16 cellular contexts compared by ENCODE assay signal in genomic region chr7:17069146-17069545, GRCh38.
DNase-seq lines count a peak whose midpoint lies in the region; ATAC-seq, FAIRE-seq and TF ChIP-seq lines count a peak whose summit lies in the region.
"Had no signal": no experiment of that assay in that cellular context is flagged by ENCODE, and none has a peak within 500 bp of the region (broad histone marks: within the 10 kb centered on the region; RNA-seq: fewer than 3 reads in every experiment).

No MANE protein-coding gene starts in this region.

- peak; percentile 48 for ATAC-seq in GM18909 (IDR thresholded peaks at IDR 0.05; ENCODE audit: poor library complexity, unreplicated experiment)
- ATAC-seq in HG02973 (IDR thresholded peaks at IDR 0.05; ENCODE audit: unreplicated experiment): peak; percentile 60
- ATAC-seq: HCT116, Panc1 had no signal

- peaks cover 11% of the 10 kb centered on the region for H3K9me3 Mint-ChIP-seq in dendritic cell treated with granulocyte-macrophage colony-stimulating factor and Interleukin-4, amounts not matched to agents 40 ng/mL and 50 ng/mL, for 4 days
- H3K9me3 Mint-ChIP-seq: central memory CD8-positive, alpha-beta T cell; IgD-negative memory B cell had no signal

- no peak for FAIRE-seq in D721Med (lab: Jason Lieb, UNC)

- no peak for TF ChIP-seq CTCF in D721Med (IDR thresholded peaks at IDR 0.05; ENCODE audit: insufficient read depth, missing control alignments)

- H3K27me3 Mint-ChIP-seq in dendritic cell treated with granulocyte-macrophage colony-stimulating factor and Interleukin-4, amounts not matched to agents 40 ng/mL and 50 ng/mL, for 4 days: no peaks in the 10 kb centered on the region
- H3K27me3 Mint-ChIP-seq: activated naive CD8-positive, alpha-beta T cell treated with anti-CD3 and anti-CD28 coated beads, Interleukin-2, amount 10 ng/mL, durations not matched to agents 7 days and 5 days; central memory CD8-positive, alpha-beta T cell; IgD-negative memory B cell had no signal

- peak overlapping the region; percentile 89 for H3K27ac Mint-ChIP-seq in dendritic cell treated with granulocyte-macrophage colony-stimulating factor and Interleukin-4, amounts not matched to agents 40 ng/mL and 50 ng/mL, for 4 days
- H3K27ac Mint-ChIP-seq: activated naive CD8-positive, alpha-beta T cell treated with anti-CD3 and anti-CD28 coated beads, Interleukin-2, amount 10 ng/mL, durations not matched to agents 7 days and 5 days; IgD-negative memory B cell had no signal

- intact Hi-C loops in dendritic cell treated with granulocyte-macrophage colony-stimulating factor and Interleukin-4, amounts not matched to agents 40 ng/mL and 50 ng/mL, for 4 days (cut with micrococcal nuclease): loop anchor here (10.0 kb wide), 1 partner anchor 236 kb away; no protein-coding TSS in a partner anchor

- peak overlapping the region; percentile 23 for H3K4me3 Mint-ChIP-seq in dendritic cell treated with granulocyte-macrophage colony-stimulating factor and Interleukin-4, amounts not matched to agents 40 ng/mL and 50 ng/mL, for 4 days
- H3K4me3 Mint-ChIP-seq: activated naive CD8-positive, alpha-beta T cell treated with anti-CD3 and anti-CD28 coated beads, Interleukin-2, amount 10 ng/mL, durations not matched to agents 7 days and 5 days; central memory CD8-positive, alpha-beta T cell had no signal

- peaks cover 34% of the 10 kb centered on the region for H3K4me1 Mint-ChIP-seq in dendritic cell treated with granulocyte-macrophage colony-stimulating factor and Interleukin-4, amounts not matched to agents 40 ng/mL and 50 ng/mL, for 4 days (ENCODE audit: low read depth)
- H3K4me1 Mint-ChIP-seq: activated naive CD8-positive, alpha-beta T cell treated with anti-CD3 and anti-CD28 coated beads, Interleukin-2, amount 10 ng/mL, durations not matched to agents 7 days and 5 days; central memory CD8-positive, alpha-beta T cell had no signal

- H3K36me3 Mint-ChIP-seq in dendritic cell treated with granulocyte-macrophage colony-stimulating factor and Interleukin-4, amounts not matched to agents 40 ng/mL and 50 ng/mL, for 4 days (ENCODE audit: low read depth): no peaks in the 10 kb centered on the region
- H3K36me3 Mint-ChIP-seq: IgD-negative memory B cell had no signal

- DNase-seq in COLO829 (ENCODE audit: low spot score) (peak; percentile 35), NCI-H2196 (lab: John Stamatoyannopoulos, UW; ENCODE audit: unreplicated experiment) (no peak), D721Med (ENCODE audit: insufficient read length, low spot score) (no peak), nucleus accumbens (lab: John Stamatoyannopoulos, UW) (no peak)
- no peak for DNase-seq in activated CD4-positive, CD25-positive, alpha-beta regulatory T cell treated with anti-CD3 and anti-CD28 coated beads, Interleukin-2, amount 50 U/mL, for 72 hours
- DNase-seq: activated CD4-positive, CD25-positive, alpha-beta regulatory T cell; activated naive CD8-positive, alpha-beta T cell treated with anti-CD3 and anti-CD28 coated beads, Interleukin-2, amount 10 ng/mL, durations not matched to agents 7 days and 5 days; NCI-H1105 treated with DMSO at 0.1 percent for 48 hours; NCI-H510A had no signal
